Comparison of ENCODE assay signal across 9 cellular contexts in genomic region chr6:99822741-99823512, GRCh38.
DNase-seq lines count a peak whose midpoint lies in the region; ATAC-seq and TF ChIP-seq lines count a peak whose summit lies in the region.
"Had no signal": no experiment of that assay in that cellular context is flagged by ENCODE, and none has a peak within 500 bp of the region (broad histone marks: within the 10 kb centered on the region; RNA-seq: fewer than 3 reads in every experiment).

No MANE protein-coding gene starts in this region.

- H4K20me1 ChIP-seq in DND-41 (ENCODE audit: insufficient read depth, low read length) (no peaks in the 10 kb centered on the region), Loucy (ENCODE audit: insufficient read depth, low read length, poor library complexity, severe bottlenecking) (no peaks in the 10 kb centered on the region)

- H3K4me3 ChIP-seq in DND-41 (ENCODE audit: low read depth in 1 of 2, low read length in 2 of 2) = no peak overlapping the region
- H3K4me3 ChIP-seq in Loucy (ENCODE audit: low read length, poor library complexity, severe bottlenecking) = no peak overlapping the region
- peak overlapping the region; percentile 33 for H3K4me3 ChIP-seq in neuron (ENCODE audit: low read length)
- H3K4me3 ChIP-seq: adrenal gland had no signal

- ATAC-seq in DND-41 (ENCODE audit: insufficient read depth, low read depth) = peak; percentile 58; the same call in 2 of the 3 replicates
- peak; percentile 57 for ATAC-seq in GM21447 (IDR thresholded peaks at IDR 0.05; ENCODE audit: unreplicated experiment)

- no peaks in the 10 kb centered on the region for H3K9me3 ChIP-seq in DND-41 (ENCODE audit: insufficient read depth, low read length, severe bottlenecking)
- no peaks in the 10 kb centered on the region for H3K9me3 ChIP-seq in Loucy (ENCODE audit: insufficient read depth, low read depth, low read length)
- H3K9me3 ChIP-seq in neuron (ENCODE audit: low read length) = no peaks in the 10 kb centered on the region
- H3K9me3 ChIP-seq: adrenal gland had no signal

- H3K27me3 ChIP-seq in DND-41 (ENCODE audit: insufficient read depth, low read length, poor library complexity) (peaks cover 5% of the 10 kb centered on the region), Loucy (ENCODE audit: insufficient read depth, low read length, poor library complexity, severe bottlenecking) (no peaks in the 10 kb centered on the region), neuron (ENCODE audit: insufficient read depth, low read length) (peaks cover 4% of the 10 kb centered on the region)
- H3K27me3 ChIP-seq: adrenal gland had no signal

- no peaks in the 10 kb centered on the region for H3K79me2 ChIP-seq in DND-41 (ENCODE audit: insufficient read depth, low read length)
- no peaks in the 10 kb centered on the region for H3K79me2 ChIP-seq in Loucy (ENCODE audit: insufficient read depth, low read length)

- TF ChIP-seq CTCF in DND-41 (IDR thresholded peaks at IDR 0.05; ENCODE audit: borderline replicate concordance, extremely low read depth, low read length, poor library complexity, severe bottlenecking) (peak; percentile 57), Loucy (conservative IDR thresholded peaks at IDR 0.05; ENCODE audit: low read length) (peak; percentile 58)

- H2AFZ ChIP-seq in DND-41 (ENCODE audit: low read depth, low read length) (no peak overlapping the region), Loucy (ENCODE audit: low read length) (no peak overlapping the region), neuron (ENCODE audit: low read depth, low read length) (peak overlapping the region; percentile 51)

- DNase-seq in DND-41 (peak; percentile 6), SK-N-DZ (ENCODE audit: low spot score) (peak; percentile 63), erythroblast (lab: John Stamatoyannopoulos, UW) (peak; percentile 24 to 43), NK-92 (lab: John Stamatoyannopoulos, UW; ENCODE audit: unreplicated experiment) (no peak), ecto neural progenitor cell (ENCODE audit: low spot score) (no peak)

- no peak for TF ChIP-seq POLR2A in erythroblast (IDR thresholded peaks at IDR 0.05; ENCODE audit: low read length)

- H3K4me1 ChIP-seq in DND-41 (ENCODE audit: insufficient read depth, low read length) (no peaks in the 10 kb centered on the region), Loucy (ENCODE audit: insufficient read depth, low read length, poor library complexity, severe bottlenecking) (no peaks in the 10 kb centered on the region), neuron (ENCODE audit: insufficient read depth, low read length) (peaks cover 4% of the 10 kb centered on the region)
- H3K4me1 ChIP-seq: adrenal gland had no signal

- no peaks in the 10 kb centered on the region for H3K9me2 ChIP-seq in Loucy (replicated peaks; ENCODE audit: low read depth, low read length)

- H3K36me3 ChIP-seq in DND-41 (ENCODE audit: insufficient read depth, low read length) (no peaks in the 10 kb centered on the region), Loucy (ENCODE audit: insufficient read depth, low read length) (no peaks in the 10 kb centered on the region), neuron (ENCODE audit: insufficient read depth, low read length) (no peaks in the 10 kb centered on the region)
- H3K36me3 ChIP-seq: adrenal gland had no signal

- H3K4me2 ChIP-seq in DND-41 (ENCODE audit: insufficient read depth, low read length) = no peak overlapping the region
- H3K4me2 ChIP-seq in Loucy (ENCODE audit: low read depth, low read length, poor library complexity, severe bottlenecking) = no peak overlapping the region

- no peaks in the 10 kb centered on the region for H3F3A ChIP-seq in Loucy (ENCODE audit: low read depth)

- H3K9ac ChIP-seq in DND-41 (ENCODE audit: low read depth, low read length) (no peak overlapping the region), Loucy (ENCODE audit: low read depth, low read length, poor library complexity, severe bottlenecking) (no peak overlapping the region)

- no peak overlapping the region for H3K27ac ChIP-seq in DND-41 (ENCODE audit: low read length)
- H3K27ac ChIP-seq: adrenal gland had no signal

Comparison
In these comparisons a context has a peak if more than half of its experiments do, and no peak if none do; other contexts are left out.
1. DNase-seq: peak in DND-41 (single experiment), SK-N-DZ (single experiment) and erythroblast (2 of 2); none in NK-92 (single experiment) and ecto neural progenitor cell (single experiment).